Comparison of ENCODE assay signal across 8 cellular contexts in genomic region chr20:47501117-47501482, GRCh38. TPM values are rescaled to one million over a fixed set of nuclear protein-coding genes. Genes with fewer than 3 reads are reported as not detected.
DNase-seq lines count a peak whose midpoint lies in the region; ATAC-seq and TF ChIP-seq lines count a peak whose summit lies in the region.

No MANE protein-coding gene starts in this region.

- peak overlapping the region; percentile 95 for H3K4me3 ChIP-seq in WI38 (ENCODE audit: low read depth, low read length)
- H3K4me3 ChIP-seq in left ventricle myocardium inferior = peak overlapping the region; percentile 99
- H3K4me3 ChIP-seq in skin epidermis = peak overlapping the region; percentile 56 to 97 (median 89)

- TF ChIP-seq CTCF in WI38 (IDR thresholded peaks at IDR 0.05; ENCODE audit: low read depth, low read length) = no peak
- TF ChIP-seq CTCF in left ventricle myocardium inferior (IDR thresholded peaks at IDR 0.05; ENCODE audit: borderline replicate concordance) = no peak

- peaks cover 43% of the 10 kb centered on the region for H3K4me1 Mint-ChIP-seq in activated T-cell treated with anti-CD3 and anti-CD28 coated beads, Interleukin-2, amount 50 U/mL, for 4 hours (ENCODE audit: low read depth)

- no peak for DNase-seq in activated T-cell treated with anti-CD3 and anti-CD28 coated beads, Interleukin-2, amount 50 U/mL, for 4 hours
- no peak for DNase-seq in activated T-cell treated with anti-CD3 and anti-CD28 coated beads, Interleukin-2, amount 50 U/mL, for 1 hour
- DNase-seq in left ventricle myocardium inferior = no peak
- DNase-seq in EL = no peak
- DNase-seq in UCSD-AML1 (lab: John Stamatoyannopoulos, UW; ENCODE audit: unreplicated experiment) = no peak

- ATAC-seq in activated T-cell treated with anti-CD3 and anti-CD28 coated beads, Interleukin-2, amount 50 U/mL, for 4 hours = no peak
- ATAC-seq in GM19455 (IDR thresholded peaks at IDR 0.05; ENCODE audit: unreplicated experiment) = no peak

- H3K36me3 Mint-ChIP-seq in activated T-cell treated with anti-CD3 and anti-CD28 coated beads, Interleukin-2, amount 50 U/mL, for 4 hours (ENCODE audit: insufficient read depth) = peaks cover 9% of the 10 kb centered on the region

- no peaks in the 10 kb centered on the region for H3K9me3 Mint-ChIP-seq in activated T-cell treated with anti-CD3 and anti-CD28 coated beads, Interleukin-2, amount 50 U/mL, for 4 hours

- H3K9me3 ChIP-seq in left ventricle myocardium inferior (replicated peaks) = peaks cover 6% of the 10 kb centered on the region

- H3K27ac ChIP-seq in left ventricle myocardium inferior (replicated peaks) = peak overlapping the region; percentile 98
- peak overlapping the region in 20 of 21 experiments; percentile 71 to 99 (median 96) for H3K27ac ChIP-seq in skin epidermis

- H3K4me1 ChIP-seq in left ventricle myocardium inferior = peaks cover 55% of the 10 kb centered on the region

- no peaks in the 10 kb centered on the region for H3K36me3 ChIP-seq in left ventricle myocardium inferior

- no peaks in the 10 kb centered on the region for H3K27me3 ChIP-seq in left ventricle myocardium inferior (ENCODE audit: low read depth)

- peak overlapping the region; percentile 98 for H3K4me3 Mint-ChIP-seq in activated T-cell treated with anti-CD3 and anti-CD28 coated beads, Interleukin-2, amount 50 U/mL, for 4 hours

- intact Hi-C loops in left ventricle myocardium inferior (cut with micrococcal nuclease) = loop anchor here (10.0 kb wide), 1 partner anchor 114 kb away; no protein-coding TSS in a partner anchor

- H3K27me3 Mint-ChIP-seq in activated T-cell treated with anti-CD3 and anti-CD28 coated beads, Interleukin-2, amount 50 U/mL, for 4 hours (ENCODE audit: low read depth) = no peaks in the 10 kb centered on the region

RNA-seq across cellular contexts. Expression of gene NCOA3, which starts 0.6 kb away (rescaled TPM):
- total RNA-seq in activated T-cell treated with anti-CD3 and anti-CD28 coated beads, Interleukin-2, amount 50 U/mL, for 4 hours = 100 to 1,000 TPM; 103 to 121 (median 118) TPM
- 23.8 TPM for total RNA-seq in left ventricle myocardium inferior
